8 cellular contexts compared by ENCODE assay signal in genomic region chr17:42378597-42379594, GRCh38. TPM values are rescaled to one million over a fixed set of nuclear protein-coding genes. Genes with fewer than 3 reads are reported as not detected.
DNase-seq lines count a peak whose midpoint lies in the region; ATAC-seq and TF ChIP-seq lines count a peak whose summit lies in the region.

No MANE protein-coding gene starts in this region.

- no peak overlapping the region for H3K23ac ChIP-seq in trophoblast cell (ENCODE audit: low read length)

- DNase-seq in NCI-H2029 (lab: John Stamatoyannopoulos, UW) (peak; percentile 8), NCI-H2029 treated with DMSO at 0.1 percent for 48 hours (lab: John Stamatoyannopoulos, UW) (no peak), SK-N-SH (no peak), fibroblast of mammary gland (ENCODE audit: low read depth) (peak; percentile 37), trophoblast cell (peak; percentile 31 to 41), iPS-NIHi7 (ENCODE audit: extremely low spot score) (no peak), HEK293T (ENCODE audit: extremely low spot score) (no peak)

- H2AFZ ChIP-seq in SK-N-SH (ENCODE audit: low read depth) (no peak overlapping the region), trophoblast cell (ENCODE audit: insufficient read depth, low read length, poor library complexity) (no peak overlapping the region)

- H3K27ac ChIP-seq in SK-N-SH (ENCODE audit: low read depth in 2 of 2, low read length in 1 of 2) (peak overlapping the region in 1 of 2 experiments; percentile 19; a peak in 1 of 4 replicates), trophoblast cell (ENCODE audit: low read depth, low read length) (no peak overlapping the region)

- H3K4me3 ChIP-seq in SK-N-SH (ENCODE audit: low read depth in 2 of 2, low read length in 1 of 2): peak overlapping the region in 1 of 2 experiments; percentile 23; a peak in 2 of 4 replicates
- H3K4me3 ChIP-seq in fibroblast of mammary gland (ENCODE audit: control insufficient read depth, low read depth, low read length): peak overlapping the region; percentile 29
- H3K4me3 ChIP-seq in trophoblast cell (ENCODE audit: low read depth, low read length): no peak overlapping the region

- no peak overlapping the region for H4K8ac ChIP-seq in trophoblast cell (ENCODE audit: low read depth, low read length)

- TF ChIP-seq EP300 in SK-N-SH (IDR thresholded peaks at IDR 0.05; ENCODE audit: borderline replicate concordance in 1 of 2, low read depth in 1 of 2, low read length in 1 of 2): no peak

- no peak overlapping the region for H3K18ac ChIP-seq in trophoblast cell (ENCODE audit: low read length)

- H2BK120ac ChIP-seq in trophoblast cell (ENCODE audit: insufficient read depth, low read length, poor library complexity): no peak overlapping the region

- H3K4ac ChIP-seq in trophoblast cell (ENCODE audit: low read depth, low read length): no peak overlapping the region

- H4K12ac ChIP-seq in trophoblast cell (ENCODE audit: low read depth, low read length): no peak overlapping the region

- no peak overlapping the region for H4K91ac ChIP-seq in trophoblast cell (ENCODE audit: low read depth, low read length)

- peaks cover 83% of the 10 kb centered on the region for H4K20me1 ChIP-seq in SK-N-SH (ENCODE audit: insufficient read depth)

- H3K79me2 ChIP-seq in SK-N-SH (ENCODE audit: insufficient read depth) (peaks cover 99% of the 10 kb centered on the region), trophoblast cell (ENCODE audit: control insufficient read depth, insufficient read depth, low read length, poor library complexity) (no peaks in the 10 kb centered on the region)

- H3K79me1 ChIP-seq in trophoblast cell (ENCODE audit: low read length): no peaks in the 10 kb centered on the region

- H2BK12ac ChIP-seq in trophoblast cell (ENCODE audit: low read length): no peak overlapping the region

- H3K9ac ChIP-seq in SK-N-SH (no peak overlapping the region), trophoblast cell (ENCODE audit: low read length) (no peak overlapping the region)

- TF ChIP-seq RAD21 in SK-N-SH (IDR thresholded peaks at IDR 0.05; ENCODE audit: low read length): no peak

- no peaks in the 10 kb centered on the region for H3K9me3 ChIP-seq in SK-N-SH
- no peaks in the 10 kb centered on the region for H3K9me3 ChIP-seq in trophoblast cell (ENCODE audit: insufficient read depth, low read depth, low read length)

- H3K4me2 ChIP-seq in SK-N-SH (peak overlapping the region; percentile 59), trophoblast cell (ENCODE audit: low read length) (no peak overlapping the region)

- TF ChIP-seq CTCF in SK-N-SH (IDR thresholded peaks at IDR 0.05): no peak
- TF ChIP-seq CTCF in fibroblast of mammary gland (conservative IDR thresholded peaks at IDR 0.05; ENCODE audit: control insufficient read depth, insufficient read depth, low read depth, low read length): no peak

- CTCF ChIA-PET in SK-N-SH (lab: Yijun Ruan, JAX): interaction anchor here (0.8 to 2.0 kb wide), 3 partner anchors 21 to 57 kb away, joined by 3 to 4 read pairs (median 4); no protein-coding TSS in a partner anchor
- CTCF ChIA-PET in HEK293T (lab: Yijun Ruan, JAX): interaction anchor here (0.6 to 1.3 kb wide), 4 partner anchors 15 to 725 kb away, joined by 3 to 5 read pairs (median 4); partner anchors contain the start of gene NAGLU

- H3K27me3 ChIP-seq in SK-N-SH (ENCODE audit: insufficient read depth) (no peaks in the 10 kb centered on the region), trophoblast cell (ENCODE audit: insufficient read depth, low read length) (no peaks in the 10 kb centered on the region)

- H3F3A ChIP-seq in SK-N-SH (replicated peaks; ENCODE audit: insufficient read depth): no peaks in the 10 kb centered on the region

- H3K9me2 ChIP-seq in SK-N-SH: no peaks in the 10 kb centered on the region

- no peak for ATAC-seq in GM21619 (IDR thresholded peaks at IDR 0.05; ENCODE audit: unreplicated experiment)

- 72% methylated on average over 10 of the region's 10 CpGs for WGBS in SK-N-SH (ENCODE audit: low lambda C conversion rate)
- no CpG with 5 or more reads among the region's 10 CpGs for WGBS in trophoblast cell (ENCODE audit: extremely low coverage, insufficient coverage, insufficient read length)

- no peak overlapping the region for H2BK5ac ChIP-seq in trophoblast cell (ENCODE audit: low read depth, low read length, poor library complexity)

- H3K4me1 ChIP-seq in SK-N-SH (ENCODE audit: control insufficient read depth in 1 of 2, insufficient read depth in 2 of 2, low read depth in 1 of 2, low read length in 1 of 2): peaks cover 2 to 8% of the 10 kb centered on the region in 2 experiments; a peak in 1 of 4 replicates
- H3K4me1 ChIP-seq in trophoblast cell (ENCODE audit: control insufficient read depth in 1 of 2, insufficient read depth in 2 of 2, low read length in 2 of 2): no peaks in the 10 kb centered on the region

- no peaks in the 10 kb centered on the region for H3K36me3 ChIP-seq in SK-N-SH (replicated peaks in 1 of 2; ENCODE audit: control insufficient read depth in 1 of 2, insufficient read depth in 2 of 2, low read length in 1 of 2)
- no peaks in the 10 kb centered on the region for H3K36me3 ChIP-seq in trophoblast cell (ENCODE audit: control insufficient read depth in 1 of 2, insufficient read depth in 2 of 2, low read length in 2 of 2)

- H2AK5ac ChIP-seq in trophoblast cell (ENCODE audit: low read length): no peak overlapping the region

- POLR2A ChIA-PET in SK-N-SH (lab: Yijun Ruan, JAX) (no interaction called here), HEK293T (lab: Yijun Ruan, JAX) (no interaction called here)

- no peak overlapping the region for H3K14ac ChIP-seq in trophoblast cell (ENCODE audit: low read length)

TF ChIP-seq in SK-N-SH, 30 proteins besides CTCF, POLR2A, EP300 and RAD21:
- TF ChIP-seq SIN3A (IDR thresholded peaks at IDR 0.05; ENCODE audit: borderline replicate concordance, low read depth, low read length) (no peak), TCF12 (IDR thresholded peaks at IDR 0.05) (no peak), FOSL2 (IDR thresholded peaks at IDR 0.05; ENCODE audit: borderline replicate concordance, low read depth) (no peak), GATA2 (CRISPR knock-in tag; IDR thresholded peaks at IDR 0.05) (no peak)
TF ChIP-seq in SK-N-SH: peak in this region for 0.

TF ChIP-seq in HEK293T, 16 proteins besides CTCF, POLR2A, EP300 and RAD21:
- TF ChIP-seq FOXK2 (IDR thresholded peaks at IDR 0.05): no peak
- TF ChIP-seq LEF1 (IDR thresholded peaks at IDR 0.05; ENCODE audit: borderline replicate concordance): no peak
- no peak for TF ChIP-seq NFRKB (IDR thresholded peaks at IDR 0.05)
- no peak for TF ChIP-seq FOXA1 (IDR thresholded peaks at IDR 0.05)
- no peak for TF ChIP-seq SP1 (IDR thresholded peaks at IDR 0.05)
- TF ChIP-seq ARNT (IDR thresholded peaks at IDR 0.05): no peak
- TF ChIP-seq HDGF (IDR thresholded peaks at IDR 0.05; ENCODE audit: borderline replicate concordance): no peak
- no peak for TF ChIP-seq BHLHE40 (IDR thresholded peaks at IDR 0.05; ENCODE audit: borderline replicate concordance)
- TF ChIP-seq L3MBTL2 (conservative IDR thresholded peaks at IDR 0.05): no peak
- no peak for TF ChIP-seq TARDBP (IDR thresholded peaks at IDR 0.05)
- TF ChIP-seq PKNOX1 (IDR thresholded peaks at IDR 0.05): no peak
- no peak for TF ChIP-seq ELF4 (IDR thresholded peaks at IDR 0.05)
- no peak for TF ChIP-seq FOXM1 (IDR thresholded peaks at IDR 0.05; ENCODE audit: borderline replicate concordance)
- no peak for TF ChIP-seq CTBP1 (IDR thresholded peaks at IDR 0.05; ENCODE audit: borderline replicate concordance)
- no peak for TF ChIP-seq SUZ12 (IDR thresholded peaks at IDR 0.05)
- TF ChIP-seq ZNF384 (IDR thresholded peaks at IDR 0.05): no peak

RNA-seq across cellular contexts. Expression of gene STAT3, which starts 9.3 kb away (rescaled TPM):
- 35.7 and 38.7 TPM in 2 replicates for polyA plus RNA-seq in SK-N-SH (2012; rRNA removed)
- 25.5 and 29.1 TPM in 2 replicates for polyA plus RNA-seq in SK-N-SH (2012; cell fraction: cytosol; rRNA removed)
- polyA plus RNA-seq in SK-N-SH (2012; cell fraction: nucleus; rRNA removed): 90.7 and 99.3 TPM in 2 replicates
- polyA plus RNA-seq in trophoblast cell (2013): 30.4 and 32.5 TPM in 2 replicates

RNA-seq across cellular contexts. Expression of gene CAVIN1, which starts 44.2 kb away (rescaled TPM):
- 264 and 290 TPM in 2 replicates for polyA plus RNA-seq in SK-N-SH (2012; rRNA removed)
- polyA plus RNA-seq in SK-N-SH (2012; cell fraction: cytosol; rRNA removed): 172 and 212 TPM in 2 replicates
- polyA plus RNA-seq in SK-N-SH (2012; cell fraction: nucleus; rRNA removed): 169 and 174 TPM in 2 replicates
- 41.6 and 44.0 TPM in 2 replicates for polyA plus RNA-seq in trophoblast cell (2013)

Comparison
In these comparisons a context has a peak if more than half of its experiments do, and no peak if none do; other contexts are left out.
1. DNase-seq: peak in NCI-H2029 (single experiment), fibroblast of mammary gland (single experiment) and trophoblast cell (2 of 2); none in NCI-H2029 treated with DMSO at 0.1 percent for 48 hours (single experiment), SK-N-SH (single experiment), iPS-NIHi7 (single experiment) and HEK293T (single experiment).